19 cellular contexts compared by ENCODE assay signal in the genomic region with DNA sequence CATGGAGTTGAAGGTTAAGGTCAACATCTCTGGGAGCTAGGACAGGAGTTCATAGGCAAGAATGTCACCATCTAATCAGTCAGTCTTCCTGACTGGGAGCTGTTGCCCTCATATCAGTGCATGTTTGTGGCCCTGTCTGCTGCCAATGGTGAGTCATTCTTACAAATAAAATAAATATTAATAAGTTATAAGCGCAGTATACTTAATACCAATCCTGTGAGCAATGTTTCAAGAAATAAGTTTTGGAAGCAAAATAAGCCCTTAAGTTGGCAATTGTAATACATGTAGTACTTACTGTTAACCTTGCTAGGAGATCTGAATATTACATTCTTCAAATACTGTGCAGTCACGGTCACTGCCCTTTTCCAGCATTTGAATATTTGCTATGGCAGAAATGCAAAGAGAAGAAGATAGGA. TPM values are rescaled to one million over a fixed set of nuclear protein-coding genes. Genes with fewer than 3 reads are reported as not detected.
DNase-seq lines count a peak whose midpoint lies in the region; ATAC-seq and TF ChIP-seq lines count a peak whose summit lies in the region.
"Had no signal": no experiment of that assay in that cellular context is flagged by ENCODE, and none has a peak within 500 bp of the region (broad histone marks: within the 10 kb centered on the region; RNA-seq: fewer than 3 reads in every experiment).

No MANE protein-coding gene starts in this region.

- no peaks in the 10 kb centered on the region for H3K79me2 ChIP-seq in GM23248 (ENCODE audit: insufficient read depth)

- WGBS in GM23248 (ENCODE audit: low coverage in 1 of 2, low lambda C conversion rate in 2 of 2, missing lambda C conversion rate in 2 of 2), 2 experiments, result 33 to 38% methylated on average over 2 of the region's 2 CpGs

- H3K36me3 ChIP-seq in GM23248 (ENCODE audit: low read depth) (no peaks in the 10 kb centered on the region), skeletal muscle satellite cell (ENCODE audit: insufficient read depth, low read length) (no peaks in the 10 kb centered on the region)
- H3K36me3 ChIP-seq: sigmoid colon, WERI-Rb-1 had no signal

- H3K27me3 ChIP-seq in GM23248 (replicated peaks; ENCODE audit: insufficient read depth) (no peaks in the 10 kb centered on the region), skeletal muscle satellite cell (ENCODE audit: control insufficient read depth, insufficient read depth, low read length) (no peaks in the 10 kb centered on the region)
- H3K27me3 ChIP-seq: sigmoid colon had no signal

- H3K9me3 ChIP-seq in GM23248 (ENCODE audit: low read depth), result no peaks in the 10 kb centered on the region
- H3K9me3 ChIP-seq in skeletal muscle satellite cell (replicated peaks; ENCODE audit: low read length), result no peaks in the 10 kb centered on the region
- H3K9me3 ChIP-seq: sigmoid colon had no signal

- DNase-seq in GM23248, result peak; percentile 63
- peak; percentile 55 for DNase-seq in astrocyte of the spinal cord (ENCODE audit: low read depth, low spot score)
- DNase-seq in foreskin fibroblast, result peak; percentile 47 to 68
- DNase-seq in HT-29 (ENCODE audit: low spot score), result no peak
- no peak for DNase-seq in SHP77 treated with DMSO at 0.1 percent for 48 hours (lab: John Stamatoyannopoulos, UW)
- DNase-seq: activated CD4-positive, alpha-beta memory T cell treated with anti-CD3 and anti-CD28 coated beads, Interleukin-2, amount 10 ng/mL, durations not matched to agents 7 days and 5 days; activated T-cell treated with anti-CD3 and anti-CD28 coated beads, Interleukin-2, amount 50 U/mL, for 72 hours; C1 segment of cervical spinal cord; head of caudate nucleus; islet precursor cell; NCI-H1092 treated with DMSO at 0.1 percent for 48 hours; NCI-H2171; sigmoid colon; stimulated activated CD4-positive, alpha-beta T cell treated with anti-CD3 and anti-CD28 coated beads, Interleukin-4, amount 100 ng/mL, for 1 hour; SW 1271; WERI-Rb-1 had no signal

- peak overlapping the region; percentile 17; the same call in 1 of the 2 replicates for H3K27ac ChIP-seq in GM23248
- H3K27ac ChIP-seq: sigmoid colon, WERI-Rb-1 had no signal

- peaks cover 25% of the 10 kb centered on the region for H3F3A ChIP-seq in GM23248 (ENCODE audit: insufficient read depth)

- H3K4me2 ChIP-seq in GM23248 (ENCODE audit: unreplicated experiment) (peak overlapping the region; percentile 30), skeletal muscle satellite cell (ENCODE audit: low read length) (peak overlapping the region; percentile 60)

- ATAC-seq in HG03196 (IDR thresholded peaks at IDR 0.05; ENCODE audit: unreplicated experiment), result no peak
- ATAC-seq: activated T-cell treated with anti-CD3 and anti-CD28 coated beads, Interleukin-2, amount 50 U/mL, for 72 hours; K562 had no signal

- in situ Hi-C loops in GM23248 (cut with MboI) (loop anchor here (25.0 kb wide), 2 partner anchors 294 to 769 kb away; no protein-coding TSS in a partner anchor), astrocyte of the spinal cord (cut with HindIII; ENCODE audit: low sequenced_read_pairs) (no loop called here)

- H3K4me1 ChIP-seq in GM23248 (ENCODE audit: insufficient read depth) (peaks cover 32% of the 10 kb centered on the region), skeletal muscle satellite cell (ENCODE audit: control insufficient read depth, insufficient read depth, low read length) (peaks cover 33% of the 10 kb centered on the region)
- H3K4me1 ChIP-seq: sigmoid colon had no signal

- H2AFZ ChIP-seq in GM23248, result no peak overlapping the region

- H3K4me3 ChIP-seq in GM23248 (no peak overlapping the region), astrocyte of the spinal cord (ENCODE audit: low read depth, low read length) (no peak overlapping the region), foreskin fibroblast (ENCODE audit: low read depth in 1 of 2, low read length in 2 of 2) (no peak overlapping the region), skeletal muscle satellite cell (ENCODE audit: low read length) (peak overlapping the region; percentile 10)
- H3K4me3 ChIP-seq: K562, sigmoid colon had no signal

- H3K9ac ChIP-seq in GM23248 (no peak overlapping the region), skeletal muscle satellite cell (ENCODE audit: low read depth, low read length) (no peak overlapping the region)

- TF ChIP-seq CTCF in astrocyte of the spinal cord (IDR thresholded peaks at IDR 0.05; ENCODE audit: low read depth, low read length), result no peak
- no peak for TF ChIP-seq CTCF in foreskin fibroblast (IDR thresholded peaks at IDR 0.05; ENCODE audit: low read depth, low read length)

- H3K9me2 ChIP-seq in GM23248 (ENCODE audit: insufficient read depth), result no peaks in the 10 kb centered on the region

- H4K20me1 ChIP-seq in GM23248 (ENCODE audit: insufficient read depth), result no peaks in the 10 kb centered on the region

RNA-seq across cellular contexts. Expression of gene MDGA1, which starts 20.2 kb away (rescaled TPM):
- 7.2 and 7.6 TPM in 2 replicates for total RNA-seq in GM23248 (2014; rRNA removed; shearing (Covaris generic))
- 1.3 and 1.9 TPM in 2 replicates for polyA plus RNA-seq in GM23248 (2016; fragmentation: Nextera tagmentation; extraction: Ambion mirVana)
- 1.0 and 1.5 TPM in 2 replicates for total RNA-seq in skeletal muscle satellite cell (2012; rRNA removed)
- total RNA-seq in HT-29 (2014; rRNA removed; shearing (Covaris generic)), result not detected in 2 replicates

Comparison
In these comparisons a context has a peak if more than half of its experiments do, and no peak if none do; other contexts are left out.
1. DNase-seq: peak in GM23248 (single experiment), astrocyte of the spinal cord (single experiment) and foreskin fibroblast (2 of 2); none in HT-29 (single experiment) and SHP77 treated with DMSO at 0.1 percent for 48 hours (single experiment).